In genomic region chr15:100878601-100879000, GRCh38 we compare ENCODE assay signal across 7 cellular contexts. TPM values are rescaled to one million over a fixed set of nuclear protein-coding genes. Genes with fewer than 3 reads are reported as not detected.
DNase-seq lines count a peak whose midpoint lies in the region; ATAC-seq and TF ChIP-seq lines count a peak whose summit lies in the region.

No MANE protein-coding gene starts in this region.

- peaks cover 4% of the 10 kb centered on the region for H3K4me1 Mint-ChIP-seq in T-helper 17 cell

- DNase-seq in HAP-1 (ENCODE audit: low spot score in 2 of 2) (peak in 1 of 2 experiments; percentile 47), T-helper 17 cell (no peak), fibroblast of villous mesenchyme (ENCODE audit: low read depth) (no peak), NOMO-1 (lab: John Stamatoyannopoulos, UW; ENCODE audit: unreplicated experiment in 2 of 2) (no peak), NK-92 (lab: John Stamatoyannopoulos, UW; ENCODE audit: unreplicated experiment) (no peak)

- H3K27me3 ChIP-seq in HAP-1 (ENCODE audit: low read depth) (0 out of 2 replicates have a peak, but pooled peaks cover 4% of the 10 kb centered on the region), skeletal muscle satellite cell (ENCODE audit: control insufficient read depth, insufficient read depth, low read length) (peaks cover 19% of the 10 kb centered on the region)

- H3K4me1 ChIP-seq in HAP-1 (peaks cover 7% of the 10 kb centered on the region; the same call in 1 of the 2 replicates), skeletal muscle satellite cell (ENCODE audit: control insufficient read depth, insufficient read depth, low read length) (no peaks in the 10 kb centered on the region)

- no peaks in the 10 kb centered on the region for H3K9me3 ChIP-seq in HAP-1
- no peaks in the 10 kb centered on the region for H3K9me3 ChIP-seq in T-helper 17 cell (ENCODE audit: control insufficient read depth, low read length, poor library complexity, severe bottlenecking)
- H3K9me3 ChIP-seq in skeletal muscle satellite cell (replicated peaks; ENCODE audit: low read length) = no peaks in the 10 kb centered on the region

- H3K4me3 ChIP-seq in HAP-1 = peak overlapping the region; percentile 12; the same call in 1 of the 2 replicates
- H3K4me3 ChIP-seq in fibroblast of villous mesenchyme (ENCODE audit: low read depth, low read length) = peak overlapping the region; percentile 62
- peak overlapping the region; percentile 73 for H3K4me3 ChIP-seq in skeletal muscle satellite cell (ENCODE audit: low read length)

- no peak for ATAC-seq in T-helper 17 cell
- ATAC-seq in HG02610 (IDR thresholded peaks at IDR 0.05; ENCODE audit: unreplicated experiment) = no peak

- peak overlapping the region; percentile 58 for H3K9ac ChIP-seq in skeletal muscle satellite cell (ENCODE audit: low read depth, low read length)

- no peak overlapping the region for H3K27ac Mint-ChIP-seq in T-helper 17 cell

- H3K36me3 ChIP-seq in HAP-1 (replicated peaks) (no peaks in the 10 kb centered on the region), skeletal muscle satellite cell (ENCODE audit: insufficient read depth, low read length) (no peaks in the 10 kb centered on the region)

- no peak for TF ChIP-seq CTCF in fibroblast of villous mesenchyme (IDR thresholded peaks at IDR 0.05; ENCODE audit: insufficient read depth, low read depth, low read length)

- peak overlapping the region; percentile 77 for H3K4me3 Mint-ChIP-seq in T-helper 17 cell

- H3K4me2 ChIP-seq in skeletal muscle satellite cell (ENCODE audit: low read length) = peak overlapping the region; percentile 86

- H3K27me3 Mint-ChIP-seq in T-helper 17 cell = peaks cover 69% of the 10 kb centered on the region

- in situ Hi-C loops in HAP-1 (cut with MboI; ENCODE audit: low sequenced_read_pairs) = no loop called here

- peaks cover 4% of the 10 kb centered on the region for H3K36me3 Mint-ChIP-seq in T-helper 17 cell (ENCODE audit: low read depth)

RNA-seq across cellular contexts. Expression of gene ALDH1A3, which starts 1.0 kb away (rescaled TPM):
- total RNA-seq in T-helper 17 cell = not detected
- total RNA-seq in fibroblast of villous mesenchyme = 42.7 and 46.7 TPM in 2 replicates
- total RNA-seq in skeletal muscle satellite cell (2012; rRNA removed) = 118 and 290 TPM in 2 replicates

RNA-seq across cellular contexts. Expression of gene LRRK1, which starts 40.6 kb away (rescaled TPM):
- total RNA-seq in T-helper 17 cell (1 to 10 TPM; 1.5 to 2.1 TPM), fibroblast of villous mesenchyme (10.8 and 11.6 TPM in 2 replicates)
- total RNA-seq in skeletal muscle satellite cell (2012; rRNA removed) = 9.1 and 10.9 TPM in 2 replicates

Comparison
In these comparisons a context has a peak if more than half of its experiments do, and no peak if none do; other contexts are left out.
1. H3K4me3 ChIP-seq: peak in every context shown above with its lines; median percentile 73 in skeletal muscle satellite cell; 62 in fibroblast of villous mesenchyme; 12 in HAP-1.
2. RNA of gene ALDH1A3, which starts 1.0 kb away (total RNA-seq): 42.7 to 46.7 TPM in fibroblast of villous mesenchyme; not detected in T-helper 17 cell; every median in the first group is over 10 times any median in the second.